Comparison of ENCODE assay signal across 1 cellular context in genomic region chr12:57454566-57455373, GRCh38.
TF ChIP-seq lines count a peak whose summit lies in the region.

INHBE (plus strand) TSS chr12:57455307; CDS start chr12:57455537, 230 bp downstream.

TF ChIP-seq in HepG2, 621 proteins besides CTCF, POLR2A, EP300 and RAD21 (continued from another document and continues in another):
- peak; percentile 46; the same call in 1 of the 2 replicates for TF ChIP-seq ZNF296 (CRISPR knock-in tag; conservative IDR thresholded peaks at IDR 0.05)
- TF ChIP-seq SSRP1 (CRISPR knock-in tag; IDR thresholded peaks at IDR 0.05), result peak; percentile 94; the same call in 1 of the 2 replicates
- peak; percentile 63 for TF ChIP-seq ZNF781 (CRISPR knock-in tag; IDR thresholded peaks at IDR 0.05; ENCODE audit: borderline replicate concordance, not compliant biosample characterization)
- peak in 1 of 2 experiments; percentile 33; a peak in 1 of 4 replicates for TF ChIP-seq KLF16 (CRISPR knock-in tag; IDR thresholded peaks at IDR 0.05)
- peak; percentile 72; the same call in 1 of the 2 replicates for TF ChIP-seq TCF7 (IDR thresholded peaks at IDR 0.05; ENCODE audit: low read depth)
- TF ChIP-seq PAXIP1 (CRISPR knock-in tag; conservative IDR thresholded peaks at IDR 0.05), result peak; percentile 95
- peak; percentile 58; the same call in 1 of the 2 replicates for TF ChIP-seq SOX5 (CRISPR knock-in tag; IDR thresholded peaks at IDR 0.05; ENCODE audit: borderline replicate concordance)
- no peak for TF ChIP-seq ZFP36L2 (CRISPR knock-in tag; IDR thresholded peaks at IDR 0.05)
- TF ChIP-seq ZNF225 (CRISPR knock-in tag; IDR thresholded peaks at IDR 0.05), result peak; percentile 27; the same call in 1 of the 2 replicates
- TF ChIP-seq TFDP1 (CRISPR knock-in tag; IDR thresholded peaks at IDR 0.05; ENCODE audit: borderline replicate concordance), result peak; percentile 44; the same call in 1 of the 2 replicates
- no peak for TF ChIP-seq NFAT5 (CRISPR knock-in tag; IDR thresholded peaks at IDR 0.05)
- peak; percentile 28; the same call in 1 of the 2 replicates for TF ChIP-seq PHF8 (CRISPR knock-in tag; IDR thresholded peaks at IDR 0.05)
- peak; percentile 89 for TF ChIP-seq HDAC2 (CRISPR knock-in tag; IDR thresholded peaks at IDR 0.05)
- TF ChIP-seq ZNF703 (CRISPR knock-in tag; IDR thresholded peaks at IDR 0.05; ENCODE audit: borderline replicate concordance), result peak; percentile 68; the same call in 1 of the 2 replicates
- peak; percentile 34; the same call in 1 of the 2 replicates for TF ChIP-seq KDM5A (IDR thresholded peaks at IDR 0.05; ENCODE audit: borderline replicate concordance, low read length)
- no peak for TF ChIP-seq CAMTA2 (CRISPR knock-in tag; IDR thresholded peaks at IDR 0.05; ENCODE audit: borderline replicate concordance)
- no peak for TF ChIP-seq ZNF280B (CRISPR knock-in tag; IDR thresholded peaks at IDR 0.05; ENCODE audit: borderline replicate concordance)
- TF ChIP-seq ZNF792 (CRISPR knock-in tag; IDR thresholded peaks at IDR 0.05), result peak; percentile 86; the same call in 1 of the 2 replicates
- no peak for TF ChIP-seq ZNF367 (CRISPR knock-in tag; IDR thresholded peaks at IDR 0.05; ENCODE audit: borderline replicate concordance)
- TF ChIP-seq ZNF142 (CRISPR knock-in tag; IDR thresholded peaks at IDR 0.05), result no peak
- TF ChIP-seq TIGD3 (CRISPR knock-in tag; IDR thresholded peaks at IDR 0.05; ENCODE audit: borderline replicate concordance), result no peak
- 0 out of 2 replicates have a peak, but pooled peaks have one; percentile 14 for TF ChIP-seq ZNF329 (CRISPR knock-in tag; IDR thresholded peaks at IDR 0.05; ENCODE audit: low read depth)
- TF ChIP-seq GPBP1L1 (CRISPR knock-in tag; IDR thresholded peaks at IDR 0.05), result no peak
- TF ChIP-seq ZFY (CRISPR knock-in tag; IDR thresholded peaks at IDR 0.05), result peak; percentile 65; the same call in 1 of the 2 replicates
- peak; percentile 43; the same call in 1 of the 2 replicates for TF ChIP-seq ZNF501 (CRISPR knock-in tag; IDR thresholded peaks at IDR 0.05)
- TF ChIP-seq FOXC1 (CRISPR knock-in tag; IDR thresholded peaks at IDR 0.05; ENCODE audit: borderline replicate concordance), result peak; percentile 46; the same call in 1 of the 2 replicates
